Comparison of ENCODE assay signal across 8 cellular contexts in the genomic region with DNA sequence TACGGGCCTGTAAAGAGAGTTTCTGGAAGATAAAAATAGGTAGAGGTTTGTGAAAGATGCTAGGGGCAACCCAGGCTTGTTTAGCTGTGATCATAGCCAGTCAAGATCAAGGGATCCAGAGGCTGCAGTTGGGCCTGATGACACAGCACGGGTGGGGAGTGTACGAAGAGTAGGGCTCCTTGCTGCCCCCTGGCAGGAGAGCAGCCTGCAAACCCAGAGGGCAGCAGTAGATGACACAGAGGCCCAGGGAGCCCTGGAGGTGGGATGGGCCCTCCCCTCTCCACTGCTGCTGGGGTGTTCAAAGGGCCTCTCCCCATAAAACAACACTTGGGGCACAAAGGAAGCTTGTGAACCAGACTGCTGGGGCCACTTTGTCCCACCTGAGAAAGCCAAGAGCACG. TPM values are rescaled to one million over a fixed set of nuclear protein-coding genes. Genes with fewer than 3 reads are reported as not detected.
DNase-seq lines count a peak whose midpoint lies in the region; ATAC-seq and TF ChIP-seq lines count a peak whose summit lies in the region.

No MANE protein-coding gene starts in this region.

- no peaks in the 10 kb centered on the region for H4K20me1 ChIP-seq in OCI-LY3 (ENCODE audit: insufficient read depth, low read length)

- peaks cover 24% of the 10 kb centered on the region for H3K27me3 Mint-ChIP-seq in activated CD8-positive, alpha-beta memory T cell treated with anti-CD3 and anti-CD28 coated beads, Interleukin-2, amount 10 ng/mL, durations not matched to agents 7 days and 5 days

- H3K79me2 ChIP-seq in OCI-LY3 (ENCODE audit: low read length): no peaks in the 10 kb centered on the region

- H2AFZ ChIP-seq in OCI-LY3 (ENCODE audit: low read depth, low read length): peak overlapping the region; percentile 32; the same call in 1 of the 2 replicates

- no peaks in the 10 kb centered on the region for H3K36me3 Mint-ChIP-seq in activated CD8-positive, alpha-beta memory T cell treated with anti-CD3 and anti-CD28 coated beads, Interleukin-2, amount 10 ng/mL, durations not matched to agents 7 days and 5 days

- H3K4me3 Mint-ChIP-seq in activated CD8-positive, alpha-beta memory T cell treated with anti-CD3 and anti-CD28 coated beads, Interleukin-2, amount 10 ng/mL, durations not matched to agents 7 days and 5 days: no peak overlapping the region

- H3K27ac ChIP-seq in OCI-LY3 (ENCODE audit: low read length) (no peak overlapping the region), neutrophil (peak overlapping the region; percentile 7)

- TF ChIP-seq CTCF in OCI-LY3 (IDR thresholded peaks at IDR 0.05; ENCODE audit: low read depth, low read length) (peak; percentile 56), neutrophil (IDR thresholded peaks at IDR 0.05) (no peak)

- no peaks in the 10 kb centered on the region for H3K9me3 Mint-ChIP-seq in activated CD8-positive, alpha-beta memory T cell treated with anti-CD3 and anti-CD28 coated beads, Interleukin-2, amount 10 ng/mL, durations not matched to agents 7 days and 5 days (ENCODE audit: low read depth)

- H3K36me3 ChIP-seq in OCI-LY3 (replicated peaks; ENCODE audit: low read depth, low read length) (no peaks in the 10 kb centered on the region), neutrophil (no peaks in the 10 kb centered on the region)

- no peak overlapping the region for H3K4me2 ChIP-seq in OCI-LY3 (ENCODE audit: low read length)

- CTCF ChIA-PET in activated CD8-positive, alpha-beta memory T cell treated with anti-CD3 and anti-CD28 coated beads, Interleukin-2, amount 10 ng/mL, durations not matched to agents 7 days and 5 days (lab: Charles Lee): interaction anchor here (1.2 to 1.6 kb wide), 3 partner anchors 26 to 93 kb away, joined by 3 to 5 read pairs (median 3); no protein-coding TSS in a partner anchor

- H3K4me1 ChIP-seq in OCI-LY3 (ENCODE audit: low read length) (peaks cover 5% of the 10 kb centered on the region; the same call in 1 of the 2 replicates), neutrophil (ENCODE audit: control insufficient read depth in 1 of 2, insufficient read depth in 1 of 2, low read depth in 1 of 2, low read length in 1 of 2) (peaks cover 32 to 38% of the 10 kb centered on the region in 2 experiments)

- H3K4me1 Mint-ChIP-seq in activated CD8-positive, alpha-beta memory T cell treated with anti-CD3 and anti-CD28 coated beads, Interleukin-2, amount 10 ng/mL, durations not matched to agents 7 days and 5 days: peaks cover 13% of the 10 kb centered on the region

- no peak overlapping the region for H3K9ac ChIP-seq in OCI-LY3 (ENCODE audit: low read length)

- no peaks in the 10 kb centered on the region for H3K9me3 ChIP-seq in OCI-LY3 (ENCODE audit: insufficient read depth, low read length)
- no peaks in the 10 kb centered on the region for H3K9me3 ChIP-seq in neutrophil

- H3K27me3 ChIP-seq in OCI-LY3 (ENCODE audit: low read depth, low read length): peaks cover 15% of the 10 kb centered on the region
- no peaks in the 10 kb centered on the region for H3K27me3 ChIP-seq in neutrophil

- ATAC-seq in activated CD8-positive, alpha-beta memory T cell treated with anti-CD3 and anti-CD28 coated beads, Interleukin-2, amount 10 ng/mL, durations not matched to agents 7 days and 5 days: peak; percentile 65
- ATAC-seq in GM19328 (IDR thresholded peaks at IDR 0.05; ENCODE audit: unreplicated experiment) (no peak), GM21528 (IDR thresholded peaks at IDR 0.05; ENCODE audit: low FRiP score, unreplicated experiment) (no peak)

- H3K27ac Mint-ChIP-seq in activated CD8-positive, alpha-beta memory T cell treated with anti-CD3 and anti-CD28 coated beads, Interleukin-2, amount 10 ng/mL, durations not matched to agents 7 days and 5 days: no peak overlapping the region

- peak; percentile 48 for DNase-seq in activated CD8-positive, alpha-beta memory T cell treated with anti-CD3 and anti-CD28 coated beads, Interleukin-2, amount 10 ng/mL, durations not matched to agents 7 days and 5 days
- no peak for DNase-seq in activated CD8-positive, alpha-beta memory T cell treated with anti-CD3 and anti-CD28 coated beads for 24 hours
- DNase-seq in cerebellar cortex (ENCODE audit: low spot score) (peak; percentile 17), NCI-H1105 treated with DMSO at 0.1 percent for 48 hours (lab: John Stamatoyannopoulos, UW) (no peak)

- H3K4me3 ChIP-seq in OCI-LY3 (ENCODE audit: low read length) (no peak overlapping the region), neutrophil (ENCODE audit: low read depth in 1 of 2, low read length in 1 of 2) (no peak overlapping the region)

RNA-seq across cellular contexts. Expression of a gene that starts 47.2 kb away (rescaled TPM):
- total RNA-seq in activated CD8-positive, alpha-beta memory T cell treated with anti-CD3 and anti-CD28 coated beads, Interleukin-2, amount 10 ng/mL, durations not matched to agents 7 days and 5 days: 10 to 100 TPM; 27.8 to 29.0 TPM

Comparison
In these comparisons a context has a peak if more than half of its experiments do, and no peak if none do; other contexts are left out.
1. DNase-seq: peak in activated CD8-positive, alpha-beta memory T cell treated with anti-CD3 and anti-CD28 coated beads, Interleukin-2, amount 10 ng/mL, durations not matched to agents 7 days and 5 days (single experiment) and cerebellar cortex (single experiment); none in activated CD8-positive, alpha-beta memory T cell treated with anti-CD3 and anti-CD28 coated beads for 24 hours (single experiment) and NCI-H1105 treated with DMSO at 0.1 percent for 48 hours (single experiment).